30 cellular contexts compared by ENCODE assay signal in the genomic region with DNA sequence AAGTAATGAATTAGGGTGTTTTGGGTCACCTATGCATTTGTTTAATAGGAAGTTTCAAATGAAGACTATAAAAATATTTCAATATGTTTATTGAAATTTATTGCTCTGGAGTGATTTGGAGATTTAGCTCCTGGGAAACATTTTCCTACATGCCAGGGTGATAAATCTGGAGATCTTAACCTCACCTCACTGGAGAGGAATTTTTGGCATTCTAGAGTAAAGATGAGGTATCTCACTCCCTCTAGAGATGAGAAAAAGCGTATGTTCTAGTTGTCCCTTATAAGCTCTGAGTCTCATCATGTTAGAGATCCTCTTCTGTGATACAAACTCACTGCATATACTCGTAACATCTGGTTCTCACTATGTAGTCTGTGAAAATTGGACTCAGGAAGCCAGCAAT.
"Had no signal": no experiment of that assay in that cellular context is flagged by ENCODE, and none has a peak within 500 bp of the region (broad histone marks: within the 10 kb centered on the region; RNA-seq: fewer than 3 reads in every experiment).

No MANE protein-coding gene starts in this region.

- H3K27ac ChIP-seq: brain microvascular endothelial cell, epithelial cell of prostate, esophagus squamous epithelium, gastroesophageal sphincter, WERI-Rb-1 had no signal

- DNase-seq: activated B cell treated with CpG ODN at 0.5 μM for 24 hours; activated CD4-positive, alpha-beta T cell treated with anti-CD3 and anti-CD28 coated beads for 48 hours; activated CD4-positive, alpha-beta T cell treated with anti-CD3 and anti-CD28 coated beads, Interleukin-2, amount 50 U/mL, for 1 hour; activated CD4-positive, alpha-beta T cell treated with anti-CD3 and anti-CD28 coated beads, Interleukin-2, amount 50 U/mL, for 48 hours; activated CD8-positive, alpha-beta memory T cell treated with anti-CD3 and anti-CD28 coated beads for 24 hours; activated CD8-positive, alpha-beta T cell treated with anti-CD3 and anti-CD28 coated beads for 36 hours; activated effector memory CD4-positive, alpha-beta T cell treated with Interleukin-2 at 50 U/mL for 16 hours; activated gamma-delta T cell treated with Interleukin-2 at 50 U/mL for 16 hours; activated naive CD4-positive, alpha-beta T cell treated with anti-CD3 and anti-CD28 coated beads, Interleukin-2, amount 50 U/mL, for 16 hours; activated naive CD4-positive, alpha-beta T cell treated with Interleukin-2 at 50 U/mL for 16 hours; activated T-cell treated with anti-CD3 and anti-CD28 coated beads, Interleukin-2, amount 50 U/mL, for 4 hours; amniotic stem cell; anterior cingulate cortex; brain microvascular endothelial cell; cortex of kidney; dermis blood vessel endothelial cell; effector CD4-positive, alpha-beta T cell; effector memory CD8-positive, alpha-beta T cell; esophagus squamous epithelium; foreskin melanocyte; T-helper 1 cell; T-helper 17 cell; T1000; WERI-Rb-1 had no signal

- H3K9me3 Mint-ChIP-seq: activated B cell treated with CpG ODN at 0.5 μM for 24 hours; activated CD8-positive, alpha-beta T cell treated with anti-CD3 and anti-CD28 coated beads for 36 hours; activated T-cell treated with anti-CD3 and anti-CD28 coated beads, Interleukin-2, amount 50 U/mL, for 4 hours had no signal

- H3K36me3 Mint-ChIP-seq: activated naive CD8-positive, alpha-beta T cell had no signal

- H3K27me3 ChIP-seq: brain microvascular endothelial cell, esophagus squamous epithelium, gastroesophageal sphincter had no signal

- H3K36me3 ChIP-seq: brain microvascular endothelial cell, esophagus squamous epithelium, gastroesophageal sphincter, WERI-Rb-1 had no signal

- H3K27ac Mint-ChIP-seq: activated B cell treated with CpG ODN at 0.5 μM for 24 hours; activated CD8-positive, alpha-beta T cell treated with anti-CD3 and anti-CD28 coated beads for 36 hours; activated naive CD8-positive, alpha-beta T cell; activated T-helper 17 cell treated with anti-CD3 and anti-CD28 coated beads, Interleukin-2, amount 50 U/mL, for 72 hours; effector memory CD8-positive, alpha-beta T cell; T-helper 17 cell; T-helper 2 cell treated with Interferon-gamma antibody and Interleukin-4, amounts not matched to agents 5 μg/mL and 100 μg/mL, for 36 hours had no signal

- H3K4me1 ChIP-seq: esophagus squamous epithelium, gastroesophageal sphincter had no signal

- H3K4me3 Mint-ChIP-seq: activated B cell treated with CpG ODN at 0.5 μM for 24 hours; activated CD8-positive, alpha-beta T cell treated with anti-CD3 and anti-CD28 coated beads for 36 hours; activated naive CD8-positive, alpha-beta T cell; activated T-cell treated with anti-CD3 and anti-CD28 coated beads, Interleukin-2, amount 50 U/mL, for 4 hours; activated T-helper 17 cell treated with anti-CD3 and anti-CD28 coated beads, Interleukin-2, amount 50 U/mL, for 72 hours; central memory CD8-positive, alpha-beta T cell; effector memory CD8-positive, alpha-beta T cell; T-helper 17 cell; T-helper 2 cell treated with Interferon-gamma antibody and Interleukin-4, amounts not matched to agents 5 μg/mL and 100 μg/mL, for 36 hours had no signal

- H3K9me3 ChIP-seq: esophagus squamous epithelium, gastroesophageal sphincter had no signal

- H3K4me3 ChIP-seq: esophagus squamous epithelium, gastroesophageal sphincter had no signal

- H3K4me1 Mint-ChIP-seq: activated B cell treated with CpG ODN at 0.5 μM for 24 hours; activated T-helper 17 cell treated with anti-CD3 and anti-CD28 coated beads, Interleukin-2, amount 50 U/mL, for 72 hours; central memory CD8-positive, alpha-beta T cell; T-helper 17 cell had no signal

- H3K27me3 Mint-ChIP-seq: activated B cell treated with CpG ODN at 0.5 μM for 24 hours; activated CD8-positive, alpha-beta T cell treated with anti-CD3 and anti-CD28 coated beads for 36 hours; activated naive CD8-positive, alpha-beta T cell; activated T-helper 17 cell treated with anti-CD3 and anti-CD28 coated beads, Interleukin-2, amount 50 U/mL, for 72 hours; central memory CD8-positive, alpha-beta T cell; effector memory CD8-positive, alpha-beta T cell; T-helper 17 cell had no signal
